ENCODE assay signal across 21 cellular contexts in the genomic region with DNA sequence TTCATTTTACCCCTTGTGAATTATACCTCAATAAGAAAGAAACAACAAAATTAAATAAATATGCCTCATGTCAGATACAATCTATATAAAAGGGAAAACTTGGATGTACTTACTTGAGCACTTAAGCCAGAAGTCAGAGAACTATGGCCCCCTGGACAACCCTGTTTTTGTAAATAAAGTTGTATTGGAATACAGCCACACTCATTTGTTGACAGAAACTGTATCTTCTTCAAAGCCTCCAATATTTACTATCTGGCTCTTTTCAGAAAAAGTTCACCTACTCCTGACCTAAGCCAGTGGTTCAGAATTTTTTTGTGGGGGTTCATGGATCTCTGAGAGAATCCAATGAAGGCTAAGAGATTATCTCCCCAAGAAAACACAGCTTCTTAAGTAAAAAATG. TPM values are rescaled to one million over a fixed set of nuclear protein-coding genes. Genes with fewer than 3 reads are reported as not detected.
DNase-seq lines count a peak whose midpoint lies in the region; ATAC-seq, FAIRE-seq and TF ChIP-seq lines count a peak whose summit lies in the region.
"Had no signal": no experiment of that assay in that cellular context is flagged by ENCODE, and none has a peak within 500 bp of the region (broad histone marks: within the 10 kb centered on the region; RNA-seq: fewer than 3 reads in every experiment).

No MANE protein-coding gene starts in this region.

- DNase-seq in activated CD4-positive, alpha-beta T cell treated with anti-CD3 and anti-CD28 coated beads, Interleukin-2, amount 10 ng/mL, durations not matched to agents 24 days and 14 days: peak; percentile 8
- DNase-seq in activated CD4-positive, alpha-beta T cell treated with anti-CD3 and anti-CD28 coated beads, Interleukin-2, amount 50 U/mL, for 1 hour: no peak
- DNase-seq in right lobe of liver (no peak), ureter (ENCODE audit: low spot score) (no peak)
- DNase-seq: AML-193; Caco-2; Calu3; CD4-positive, alpha-beta T cell; CD8-positive, alpha-beta T cell; DMS79 treated with DMSO at 0.1 percent for 48 hours; GF-D8 had no signal

- no peak for TF ChIP-seq POLR2A in right lobe of liver (IDR thresholded peaks at IDR 0.05)

- peaks cover 0 to 14% (median 0%) of the 10 kb centered on the region in 4 donors for H3K4me1 ChIP-seq in right lobe of liver
- H3K4me1 ChIP-seq: A549; BLaER1 treated with 17β-estradiol and CSF1 and Interleukin-3, amounts not matched to agents 10 nM and 100 nM; Caco-2 had no signal

- no peak for TF ChIP-seq CTCF in right lobe of liver (IDR thresholded peaks at IDR 0.05)

- H3K4me3 ChIP-seq in right lobe of liver: no peak overlapping the region
- H3K4me3 ChIP-seq: A549; BLaER1 treated with 17β-estradiol and CSF1 and Interleukin-3, amounts not matched to agents 10 nM and 100 nM had no signal

- H3K4me1 Mint-ChIP-seq in activated CD4-positive, alpha-beta T cell treated with anti-CD3 and anti-CD28 coated beads, Interleukin-2, amount 10 ng/mL, durations not matched to agents 24 days and 14 days: no peaks in the 10 kb centered on the region
- H3K4me1 Mint-ChIP-seq: B cell had no signal

- FAIRE-seq in endometrium (lab: Jason Lieb, UNC): peak; percentile 15
- FAIRE-seq: D721Med, G401.6, GM12891, GM19239 had no signal

- H3K9me3 Mint-ChIP-seq in activated CD4-positive, alpha-beta T cell treated with anti-CD3 and anti-CD28 coated beads, Interleukin-2, amount 10 ng/mL, durations not matched to agents 24 days and 14 days: no peaks in the 10 kb centered on the region

- no peak overlapping the region for H3K4me3 Mint-ChIP-seq in activated CD4-positive, alpha-beta T cell treated with anti-CD3 and anti-CD28 coated beads, Interleukin-2, amount 10 ng/mL, durations not matched to agents 24 days and 14 days
- H3K4me3 Mint-ChIP-seq: B cell; CD4-positive, alpha-beta T cell; CD8-positive, alpha-beta T cell had no signal

- H3K27ac Mint-ChIP-seq in activated CD4-positive, alpha-beta T cell treated with anti-CD3 and anti-CD28 coated beads, Interleukin-2, amount 10 ng/mL, durations not matched to agents 24 days and 14 days: no peak overlapping the region
- H3K27ac Mint-ChIP-seq: B cell; CD4-positive, alpha-beta T cell; CD8-positive, alpha-beta T cell had no signal

- ATAC-seq in right lobe of liver: peak; percentile 49 to 93 (median 82)
- ATAC-seq: A549; CD8-positive, alpha-beta T cell had no signal

- no peak overlapping the region for H3K27ac ChIP-seq in right lobe of liver
- H3K27ac ChIP-seq: 22Rv1; A549; BLaER1 treated with 17β-estradiol and CSF1 and Interleukin-3, amounts not matched to agents 10 nM and 100 nM; C4-2B had no signal

- H3K9me3 ChIP-seq in right lobe of liver: no peaks in the 10 kb centered on the region
- H3K9me3 ChIP-seq: A549, Caco-2 had no signal

- H3K27me3 ChIP-seq in right lobe of liver: no peaks in the 10 kb centered on the region
- H3K27me3 ChIP-seq: BLaER1 treated with 17β-estradiol and CSF1 and Interleukin-3, amounts not matched to agents 10 nM and 100 nM had no signal

- H3K27me3 Mint-ChIP-seq in activated CD4-positive, alpha-beta T cell treated with anti-CD3 and anti-CD28 coated beads, Interleukin-2, amount 10 ng/mL, durations not matched to agents 24 days and 14 days: no peaks in the 10 kb centered on the region
- H3K27me3 Mint-ChIP-seq: B cell; CD4-positive, alpha-beta T cell had no signal

- intact Hi-C loops in activated CD4-positive, alpha-beta T cell treated with anti-CD3 and anti-CD28 coated beads, Interleukin-2, amount 10 ng/mL, durations not matched to agents 24 days and 14 days (cut with micrococcal nuclease): no loop called here
- intact Hi-C loops in right lobe of liver (cut with DNase I): no loop called here

- H3K36me3 ChIP-seq in right lobe of liver: no peaks in the 10 kb centered on the region
- H3K36me3 ChIP-seq: BLaER1 treated with 17β-estradiol and CSF1 and Interleukin-3, amounts not matched to agents 10 nM and 100 nM had no signal

- no peaks in the 10 kb centered on the region for H3K36me3 Mint-ChIP-seq in activated CD4-positive, alpha-beta T cell treated with anti-CD3 and anti-CD28 coated beads, Interleukin-2, amount 10 ng/mL, durations not matched to agents 24 days and 14 days (ENCODE audit: low read depth)
- H3K36me3 Mint-ChIP-seq: CD8-positive, alpha-beta T cell had no signal

RNA-seq across cellular contexts. Expression of gene RASEF, which starts 45.3 kb away (rescaled TPM):
- total RNA-seq in activated CD4-positive, alpha-beta T cell treated with anti-CD3 and anti-CD28 coated beads, Interleukin-2, amount 10 ng/mL, durations not matched to agents 24 days and 14 days: not detected in 2 replicates
- total RNA-seq in right lobe of liver (1 to 10 TPM in 5 of 6 experiments, under 1 TPM in 1; 0.73 to 6.1 (median 1.9) TPM), ureter (33.7 TPM)
- total RNA-seq: B cell; CD4-positive, alpha-beta T cell; CD8-positive, alpha-beta T cell had no signal
